ENCODE assay signal across 29 cellular contexts in the genomic region with DNA sequence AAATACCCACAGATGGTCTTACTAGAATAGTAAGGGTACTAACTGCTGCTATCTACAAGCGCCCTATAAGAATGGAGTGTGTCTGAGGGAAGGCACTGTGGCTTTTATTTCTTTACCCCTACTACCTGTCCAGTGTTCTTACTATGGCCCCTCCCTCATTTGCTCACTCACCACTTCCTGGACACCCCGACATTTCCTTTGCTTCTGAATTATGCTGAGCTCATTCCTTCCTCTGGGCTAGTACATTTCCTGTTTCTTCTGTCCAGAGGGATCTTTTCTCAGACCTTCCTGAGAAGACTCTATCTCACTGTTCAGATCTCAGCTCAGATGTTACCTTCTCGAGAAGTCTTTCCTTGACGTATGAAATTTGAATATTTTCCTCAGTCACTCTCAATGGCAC.
DNase-seq lines count a peak whose midpoint lies in the region; ATAC-seq, FAIRE-seq and TF ChIP-seq lines count a peak whose summit lies in the region.
"Had no signal": no experiment of that assay in that cellular context is flagged by ENCODE, and none has a peak within 500 bp of the region (broad histone marks: within the 10 kb centered on the region; RNA-seq: fewer than 3 reads in every experiment).

No MANE protein-coding gene starts in this region.

- H3K36me3 Mint-ChIP-seq in activated CD8-positive, alpha-beta T cell treated with anti-CD3 and anti-CD28 coated beads, Interleukin-2, amount 10 ng/mL, durations not matched to agents 7 days and 5 days (ENCODE audit: low read depth): no peaks in the 10 kb centered on the region
- H3K36me3 Mint-ChIP-seq: CD8-positive, alpha-beta T cell had no signal

- H3K36me3 ChIP-seq in BLaER1: no peaks in the 10 kb centered on the region
- no peaks in the 10 kb centered on the region for H3K36me3 ChIP-seq in K562 (ENCODE audit: control insufficient read depth, insufficient read depth, low read length)

- H3K4me1 ChIP-seq in BLaER1: peaks cover 14% of the 10 kb centered on the region
- no peaks in the 10 kb centered on the region for H3K4me1 ChIP-seq in K562 (replicated peaks in 1 of 2; ENCODE audit: control insufficient read depth in 2 of 2, insufficient read depth in 2 of 2, low read length in 2 of 2)
- H3K4me1 ChIP-seq: A549 had no signal

- H3K4me3 Mint-ChIP-seq in activated CD8-positive, alpha-beta T cell treated with anti-CD3 and anti-CD28 coated beads, Interleukin-2, amount 10 ng/mL, durations not matched to agents 7 days and 5 days: no peak overlapping the region
- H3K4me3 Mint-ChIP-seq: CD8-positive, alpha-beta T cell had no signal

- intact Hi-C loops in K562 (cut with micrococcal nuclease): no loop called here

- in situ Hi-C loops in K562 (cut with MboI): no loop called here

- 4% methylated on average over 4 of the region's 4 CpGs for WGBS in K562 (ENCODE audit: insufficient coverage, low coverage, missing lambda C conversion rate)

- no peaks in the 10 kb centered on the region for H3K27me3 Mint-ChIP-seq in activated CD8-positive, alpha-beta T cell treated with anti-CD3 and anti-CD28 coated beads, Interleukin-2, amount 10 ng/mL, durations not matched to agents 7 days and 5 days (ENCODE audit: low read depth)

- H3K4me1 Mint-ChIP-seq in activated CD8-positive, alpha-beta T cell treated with anti-CD3 and anti-CD28 coated beads, Interleukin-2, amount 10 ng/mL, durations not matched to agents 7 days and 5 days (ENCODE audit: low read depth): peaks cover 5% of the 10 kb centered on the region

- no peaks in the 10 kb centered on the region for H3K79me2 ChIP-seq in K562 (ENCODE audit: control insufficient read depth, insufficient read depth, low read length)

- H4K20me1 ChIP-seq in BLaER1 (no peaks in the 10 kb centered on the region), K562 (replicated peaks; ENCODE audit: control insufficient read depth, insufficient read depth, low read length) (no peaks in the 10 kb centered on the region)

- no peak for TF ChIP-seq EP300 in K562 (IDR thresholded peaks at IDR 0.05; ENCODE audit: low read length)

- ATAC-seq in K562 (no peak), HG03196 (IDR thresholded peaks at IDR 0.05; ENCODE audit: unreplicated experiment) (no peak), GM19035 (IDR thresholded peaks at IDR 0.05; ENCODE audit: unreplicated experiment) (no peak)
- no peak for ATAC-seq in activated CD8-positive, alpha-beta T cell treated with anti-CD3 and anti-CD28 coated beads, Interleukin-2, amount 10 ng/mL, durations not matched to agents 7 days and 5 days
- ATAC-seq: A549; CD8-positive, alpha-beta T cell had no signal

- peak overlapping the region; percentile 19 for H3K4me2 ChIP-seq in BLaER1
- H3K4me2 ChIP-seq in K562 (ENCODE audit: insufficient read depth, low read length): no peak overlapping the region
- H3K4me2 ChIP-seq: A549 had no signal

- CTCF ChIA-PET in K562 (lab: Yijun Ruan, JAX; ENCODE audit: low intra/inter-chr PET ratio): no interaction called here
- CTCF ChIA-PET in activated CD8-positive, alpha-beta T cell treated with anti-CD3 and anti-CD28 coated beads, Interleukin-2, amount 10 ng/mL, durations not matched to agents 7 days and 5 days (lab: Charles Lee): no interaction called here

- no peak for TF ChIP-seq POLR2A in K562 (conservative IDR thresholded peaks at IDR 0.05)

- H3K27ac Mint-ChIP-seq in activated CD8-positive, alpha-beta T cell treated with anti-CD3 and anti-CD28 coated beads, Interleukin-2, amount 10 ng/mL, durations not matched to agents 7 days and 5 days: no peak overlapping the region
- H3K27ac Mint-ChIP-seq: CD8-positive, alpha-beta T cell had no signal

- TF ChIP-seq CTCF in K562 (IDR thresholded peaks at IDR 0.05 in 2 of 3, conservative IDR thresholded peaks at IDR 0.05 in 1 of 3; ENCODE audit: insufficient read depth in 2 of 3, low read depth in 1 of 3, low read length in 3 of 3) (no peak), epithelial cell of esophagus (IDR thresholded peaks at IDR 0.05; ENCODE audit: insufficient read depth, low read depth, low read length, missing control alignments) (no peak)

- no peaks in the 10 kb centered on the region for H3K9me3 Mint-ChIP-seq in activated CD8-positive, alpha-beta T cell treated with anti-CD3 and anti-CD28 coated beads, Interleukin-2, amount 10 ng/mL, durations not matched to agents 7 days and 5 days (ENCODE audit: insufficient read depth)
- H3K9me3 Mint-ChIP-seq: CD8-positive, alpha-beta T cell had no signal

- FAIRE-seq in K562 (lab: Jason Lieb, UNC): no peak
- FAIRE-seq: A549, GM12891, GM19239, HTR-8/SVneo had no signal

- H3K27ac ChIP-seq in BLaER1: no peak overlapping the region
- H3K27ac ChIP-seq in K562 (ENCODE audit: extremely low read depth, low read depth, low read length): no peak overlapping the region
- H3K27ac ChIP-seq: A549, C4-2B, SK-N-MC had no signal

- H3K4me3 ChIP-seq in BLaER1 (no peak overlapping the region), K562 (no peak overlapping the region), epithelial cell of esophagus (ENCODE audit: low read length) (no peak overlapping the region)
- H3K4me3 ChIP-seq: A549, SK-N-MC had no signal

- no TSS peak for BruUV-seq in K562 (replicated peaks; lab: Mats Ljungman, UMichigan)

- H2AFZ ChIP-seq in K562 (ENCODE audit: low read depth, low read length): no peak overlapping the region

- H3K9me3 ChIP-seq in BLaER1 (no peaks in the 10 kb centered on the region), K562 (replicated peaks; ENCODE audit: control insufficient read depth, insufficient read depth, low read depth, low read length) (no peaks in the 10 kb centered on the region)
- H3K9me3 ChIP-seq: A549 had no signal

- no peak for TF ChIP-seq RAD21 in K562 (CRISPR knock-in tag; conservative IDR thresholded peaks at IDR 0.05 in 1 of 2, IDR thresholded peaks at IDR 0.05 in 1 of 2)

- no peak overlapping the region for H3K9ac ChIP-seq in BLaER1
- no peak overlapping the region for H3K9ac ChIP-seq in K562 (ENCODE audit: insufficient read depth in 1 of 2, low read depth in 2 of 2, low read length in 2 of 2)

- H3K9me1 ChIP-seq in K562 (ENCODE audit: control insufficient read depth, insufficient read depth, low read length): no peaks in the 10 kb centered on the region

- POLR2A ChIA-PET in K562 (lab: Yijun Ruan, JAX): no interaction called here
- POLR2A ChIA-PET in activated CD8-positive, alpha-beta T cell treated with anti-CD3 and anti-CD28 coated beads, Interleukin-2, amount 10 ng/mL, durations not matched to agents 7 days and 5 days (lab: Charles Lee): no interaction called here

- H3K27me3 ChIP-seq in BLaER1: no peaks in the 10 kb centered on the region
- H3K27me3 ChIP-seq in K562 (ENCODE audit: control insufficient read depth in 2 of 2, insufficient read depth in 2 of 2, low read length in 2 of 2): 0 out of 5 replicates have a peak, but pooled peaks cover 0 to 3% of the 10 kb centered on the region in 2 experiments

- DNase-seq in Daoy (ENCODE audit: low read depth) (peak; percentile 12), K562 (ENCODE audit: extremely low read depth in 1 of 4, low spot score in 3 of 4) (no peak), epithelial cell of esophagus (ENCODE audit: low read depth) (peak; percentile 19), cerebellar nuclear complex (lab: John Stamatoyannopoulos, UW) (no peak)
- DNase-seq in activated CD8-positive, alpha-beta T cell treated with anti-CD3 and anti-CD28 coated beads, Interleukin-2, amount 10 ng/mL, durations not matched to agents 7 days and 5 days: no peak
- DNase-seq: AML-193; CD8-positive, alpha-beta T cell; DMS 273 treated with DMSO at 0.1 percent for 48 hours; DMS79; GF-D8; H7; KBM-7; MM.1S; NCI-H2029; NCI-H446; NCI-H524 treated with DMSO at 0.1 percent for 48 hours; NCI-H774; NK-92 treated with Interleukin-12 subunit alpha and Interleukin-12 subunit beta, amount 100 ng/mL, for 24 hours; RPMI8226; SIG-M5 had no signal

TF ChIP-seq in K562, 482 proteins besides CTCF, POLR2A, EP300 and RAD21 (continues in another document):
- TF ChIP-seq LEF1 (IDR thresholded peaks at IDR 0.05) (no peak), GABPA (tag; conservative IDR thresholded peaks at IDR 0.05; ENCODE audit: low read depth) (peak; percentile 47; the same call in 1 of the 2 replicates), ESRRB (CRISPR knock-in tag; IDR thresholded peaks at IDR 0.05; ENCODE audit: borderline replicate concordance) (no peak), ZNF239 (CRISPR knock-in tag; IDR thresholded peaks at IDR 0.05) (no peak)
- TF ChIP-seq, protein P1, sequence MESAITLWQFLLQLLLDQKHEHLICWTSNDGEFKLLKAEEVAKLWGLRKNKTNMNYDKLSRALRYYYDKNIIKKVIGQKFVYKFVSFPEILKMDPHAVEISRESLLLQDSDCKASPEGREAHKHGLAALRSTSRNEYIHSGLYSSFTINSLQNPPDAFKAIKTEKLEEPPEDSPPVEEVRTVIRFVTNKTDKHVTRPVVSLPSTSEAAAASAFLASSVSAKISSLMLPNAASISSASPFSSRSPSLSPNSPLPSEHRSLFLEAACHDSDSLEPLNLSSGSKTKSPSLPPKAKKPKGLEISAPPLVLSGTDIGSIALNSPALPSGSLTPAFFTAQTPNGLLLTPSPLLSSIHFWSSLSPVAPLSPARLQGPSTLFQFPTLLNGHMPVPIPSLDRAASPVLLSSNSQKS (CRISPR knock-in tag; IDR thresholded peaks at IDR 0.05): no peak
- TF ChIP-seq, protein P2, sequence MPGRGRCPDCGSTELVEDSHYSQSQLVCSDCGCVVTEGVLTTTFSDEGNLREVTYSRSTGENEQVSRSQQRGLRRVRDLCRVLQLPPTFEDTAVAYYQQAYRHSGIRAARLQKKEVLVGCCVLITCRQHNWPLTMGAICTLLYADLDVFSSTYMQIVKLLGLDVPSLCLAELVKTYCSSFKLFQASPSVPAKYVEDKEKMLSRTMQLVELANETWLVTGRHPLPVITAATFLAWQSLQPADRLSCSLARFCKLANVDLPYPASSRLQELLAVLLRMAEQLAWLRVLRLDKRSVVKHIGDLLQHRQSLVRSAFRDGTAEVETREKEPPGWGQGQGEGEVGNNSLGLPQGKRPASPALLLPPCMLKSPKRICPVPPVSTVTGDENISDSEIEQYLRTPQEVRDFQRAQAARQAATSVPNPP (IDR thresholded peaks at IDR 0.05; ENCODE audit: borderline replicate concordance, insufficient read depth, insufficient read length): no peak
- TF ChIP-seq, protein P3, sequence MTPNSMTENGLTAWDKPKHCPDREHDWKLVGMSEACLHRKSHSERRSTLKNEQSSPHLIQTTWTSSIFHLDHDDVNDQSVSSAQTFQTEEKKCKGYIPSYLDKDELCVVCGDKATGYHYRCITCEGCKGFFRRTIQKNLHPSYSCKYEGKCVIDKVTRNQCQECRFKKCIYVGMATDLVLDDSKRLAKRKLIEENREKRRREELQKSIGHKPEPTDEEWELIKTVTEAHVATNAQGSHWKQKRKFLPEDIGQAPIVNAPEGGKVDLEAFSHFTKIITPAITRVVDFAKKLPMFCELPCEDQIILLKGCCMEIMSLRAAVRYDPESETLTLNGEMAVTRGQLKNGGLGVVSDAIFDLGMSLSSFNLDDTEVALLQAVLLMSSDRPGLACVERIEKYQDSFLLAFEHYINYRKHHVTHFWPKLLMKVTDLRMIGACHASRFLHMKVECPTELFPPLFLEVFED (CRISPR knock-in tag; conservative IDR thresholded peaks at IDR 0.05): no peak

Comparison
In these comparisons a context has a peak if more than half of its experiments do, and no peak if none do; other contexts are left out.
1. DNase-seq: peak in Daoy (single experiment) and epithelial cell of esophagus (single experiment); none in K562 (0 of 4), activated CD8-positive, alpha-beta T cell treated with anti-CD3 and anti-CD28 coated beads, Interleukin-2, amount 10 ng/mL, durations not matched to agents 7 days and 5 days (single experiment) and cerebellar nuclear complex (0 of 2).